Comparison of ENCODE assay signal across 12 cellular contexts in the genomic region with DNA sequence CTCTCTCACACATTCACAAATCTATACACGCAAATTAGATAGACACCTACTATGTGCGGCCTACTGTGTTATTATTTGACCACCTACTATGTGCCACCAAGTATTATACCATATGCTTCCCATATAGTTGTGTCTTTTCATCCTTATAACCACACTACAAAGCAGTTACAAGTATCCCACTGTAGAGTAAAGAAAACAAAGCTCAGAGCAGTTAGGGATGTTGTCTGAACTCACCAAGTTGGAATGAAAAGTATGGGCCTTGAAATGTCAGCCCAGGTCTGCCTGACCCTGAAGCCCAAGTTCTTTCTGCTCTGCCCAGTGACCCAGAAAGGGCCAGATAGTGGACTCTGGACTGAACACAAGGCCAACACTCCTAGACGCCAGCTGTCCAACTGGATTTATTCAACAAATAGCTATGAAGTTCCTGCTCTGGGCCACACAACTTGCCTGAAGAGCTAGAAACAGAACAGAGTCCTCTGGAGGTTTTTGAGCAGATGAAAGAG. TPM values are rescaled to one million over a fixed set of nuclear protein-coding genes. Genes with fewer than 3 reads are reported as not detected.
A peak's percentile ranks its signal among the peaks of the same experiment; 100 is the strongest.
DNase-seq lines count a peak whose midpoint lies in the region; ATAC-seq, FAIRE-seq and TF ChIP-seq lines count a peak whose summit lies in the region.
"Had no signal": no experiment of that assay in that cellular context is flagged by ENCODE, and none has a peak within 500 bp of the region (broad histone marks: within the 10 kb centered on the region; RNA-seq: fewer than 3 reads in every experiment).

No MANE protein-coding gene starts in this region.

- no peak for ATAC-seq in foreskin keratinocyte
- no peak for ATAC-seq in HG03196 (IDR thresholded peaks at IDR 0.05; ENCODE audit: unreplicated experiment)

- TF ChIP-seq CTCF in foreskin keratinocyte (conservative IDR thresholded peaks at IDR 0.05), result no peak

- H3K27me3 ChIP-seq in ACC112 (ENCODE audit: insufficient read depth, low read length) (no peaks in the 10 kb centered on the region), foreskin keratinocyte (no peaks in the 10 kb centered on the region)
- H3K27me3 ChIP-seq: ascending aorta, BLaER1 had no signal

- H2AFZ ChIP-seq in ACC112 (ENCODE audit: low read length, unreplicated experiment), result peak overlapping the region; percentile 63

- peak; percentile 55 for FAIRE-seq in HTR-8/SVneo (lab: Jason Lieb, UNC)

- no peaks in the 10 kb centered on the region for H3K36me3 ChIP-seq in ACC112 (ENCODE audit: insufficient read depth, low read length)
- H3K36me3 ChIP-seq: ascending aorta, BLaER1 had no signal

- no peak for DNase-seq in HTR-8/SVneo (ENCODE audit: insufficient read length, low spot score)
- peak; percentile 83 for DNase-seq in fibroblast of gingiva (ENCODE audit: low read depth)
- DNase-seq in myocyte (ENCODE audit: low read depth), result peak; percentile 61
- DNase-seq in Ammon's horn (ENCODE audit: low spot score), result no peak
- no peak for DNase-seq in foreskin keratinocyte
- no peak for DNase-seq in activated gamma-delta T cell (lab: John Stamatoyannopoulos, UW)
- DNase-seq: stimulated activated CD4-positive, alpha-beta T cell treated with anti-CD3 and anti-CD28 coated beads, Interleukin-4, amount 100 ng/mL, for 24 hours had no signal

- H3K79me2 ChIP-seq in ACC112 (ENCODE audit: control insufficient read depth, insufficient read depth, low read length, unreplicated experiment), result no peaks in the 10 kb centered on the region

- H3K27ac ChIP-seq in ACC112 (ENCODE audit: low read depth, low read length), result no peak overlapping the region
- H3K27ac ChIP-seq in foreskin keratinocyte, result no peak overlapping the region
- H3K27ac ChIP-seq: ascending aorta, BLaER1 had no signal

- H3K4me3 ChIP-seq in ACC112 (ENCODE audit: low read depth, low read length), result no peak overlapping the region
- H3K4me3 ChIP-seq: ascending aorta, BLaER1 had no signal

- H3K4me1 ChIP-seq in ACC112 (ENCODE audit: control insufficient read depth, insufficient read depth, low read length, unreplicated experiment), result peaks cover 37% of the 10 kb centered on the region
- peaks cover 37% of the 10 kb centered on the region for H3K4me1 ChIP-seq in foreskin keratinocyte
- H3K4me1 ChIP-seq: BLaER1 had no signal

RNA-seq across cellular contexts. Expression of a gene that starts 8.5 kb away (rescaled TPM):
- total RNA-seq in myocyte, result not detected in 2 replicates
- polyA plus RNA-seq in myocyte (2012), result not detected
- not detected in 2 replicates for total RNA-seq in foreskin keratinocyte
- polyA plus RNA-seq in foreskin keratinocyte, result 0.04 TPM in 1 of 2 replicates, not detected in the other
- total RNA-seq: ascending aorta, H4 had no signal

RNA-seq across cellular contexts. Expression of a gene that starts 18.5 kb away (rescaled TPM):
- total RNA-seq in myocyte (0.52 and 0.86 TPM in 2 replicates), foreskin keratinocyte (5.3 and 27.0 TPM in 2 replicates)
- 0.96 TPM for polyA plus RNA-seq in myocyte (2012)
- 8.3 and 39.4 TPM in 2 replicates for polyA plus RNA-seq in foreskin keratinocyte
- total RNA-seq: ascending aorta, H4 had no signal

RNA-seq across cellular contexts. Expression of a gene that starts 24.9 kb away (rescaled TPM):
- total RNA-seq in myocyte (not detected in 2 replicates), foreskin keratinocyte (not detected in 2 replicates)
- polyA plus RNA-seq in myocyte (2012), result not detected
- not detected in 2 replicates for polyA plus RNA-seq in foreskin keratinocyte
- total RNA-seq: ascending aorta, H4 had no signal

RNA-seq across cellular contexts. Expression of a gene that starts 33.8 kb away (rescaled TPM):
- total RNA-seq in myocyte (0.16 TPM in 1 of 2 replicates, not detected in the other), foreskin keratinocyte (11.8 and 20.8 TPM in 2 replicates)
- 0.42 TPM for polyA plus RNA-seq in myocyte (2012)
- 12.5 and 21.0 TPM in 2 replicates for polyA plus RNA-seq in foreskin keratinocyte
- total RNA-seq: ascending aorta had no signal

RNA-seq across cellular contexts. Expression of a gene that starts 46.3 kb away (rescaled TPM):
- total RNA-seq in myocyte, result 0.08 TPM in 1 of 2 replicates, not detected in the other
- polyA plus RNA-seq in myocyte (2012), result 0.44 TPM
- total RNA-seq in foreskin keratinocyte, result 0.31 and 0.60 TPM in 2 replicates
- 0.32 and 0.57 TPM in 2 replicates for polyA plus RNA-seq in foreskin keratinocyte
- total RNA-seq: ascending aorta, H4 had no signal

Comparison
In these comparisons a context has a peak if more than half of its experiments do, and no peak if none do; other contexts are left out.
1. DNase-seq: peak in fibroblast of gingiva (single experiment) and myocyte (single experiment); none in HTR-8/SVneo (single experiment), Ammon's horn (single experiment), foreskin keratinocyte (0 of 2) and activated gamma-delta T cell (single experiment).